17 cellular contexts compared by ENCODE assay signal in the genomic region with DNA sequence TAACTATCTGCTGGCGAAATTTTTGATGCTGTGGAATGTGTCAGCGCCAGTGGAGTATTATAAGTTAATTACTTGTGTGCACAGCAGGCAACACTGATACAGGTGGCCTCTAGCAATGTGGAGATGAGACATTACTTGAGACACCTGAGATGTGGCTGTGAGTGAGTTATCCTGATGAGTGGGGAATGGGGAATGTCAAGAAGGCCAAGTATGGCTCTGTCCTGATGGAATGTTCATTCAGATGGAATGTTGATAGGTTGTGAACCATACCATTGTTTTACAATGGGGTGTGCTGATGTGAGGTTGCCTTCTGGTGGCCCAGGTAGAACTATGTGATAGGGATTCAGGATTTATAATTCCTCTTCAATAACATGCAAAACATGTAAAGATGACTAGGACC.
A peak's percentile ranks its signal among the peaks of the same experiment; 100 is the strongest.
DNase-seq lines count a peak whose midpoint lies in the region; ATAC-seq and TF ChIP-seq lines count a peak whose summit lies in the region.
"Had no signal": no experiment of that assay in that cellular context is flagged by ENCODE, and none has a peak within 500 bp of the region (broad histone marks: within the 10 kb centered on the region; RNA-seq: fewer than 3 reads in every experiment).

No MANE protein-coding gene starts in this region.

- H3K79me2 ChIP-seq in HCT116 (ENCODE audit: insufficient read depth, low read length) = no peaks in the 10 kb centered on the region

- 95% methylated on average over 2 of the region's 2 CpGs for WGBS in mesenchymal stem cell

- H2AK5ac ChIP-seq in mesenchymal stem cell (ENCODE audit: low read length, severe bottlenecking) = no peak overlapping the region

- no peaks in the 10 kb centered on the region for H3K9me2 ChIP-seq in HCT116 (ENCODE audit: insufficient read depth)

- TF ChIP-seq RAD21 in HCT116 (IDR thresholded peaks at IDR 0.05; ENCODE audit: low read depth) = peak; percentile 15; the same call in 1 of the 2 replicates

- H3K9me3 ChIP-seq in HCT116 (ENCODE audit: control insufficient read depth in 1 of 2, insufficient read depth in 1 of 2, low read depth in 1 of 2, low read length in 2 of 2) (no peaks in the 10 kb centered on the region), mesenchymal stem cell (ENCODE audit: control insufficient read depth, low read length) (no peaks in the 10 kb centered on the region)
- H3K9me3 ChIP-seq: stomach had no signal

- H3K18ac ChIP-seq in mesenchymal stem cell (ENCODE audit: low read depth in 1 of 2, low read length in 2 of 2) = no peak overlapping the region

- H3K9ac ChIP-seq in HCT116 (ENCODE audit: low read length) (no peak overlapping the region), mesenchymal stem cell (ENCODE audit: low read length) (no peak overlapping the region)

- CTCF ChIA-PET in HCT116 (lab: Charles Lee) (no interaction called here), RWPE1 (lab: Yijun Ruan, JAX) (no interaction called here)

- no TSS peak for BruUV-seq in HCT116 (replicated peaks; lab: Mats Ljungman, UMichigan)

- H2BK12ac ChIP-seq in mesenchymal stem cell (ENCODE audit: low read length in 2 of 2) = no peak overlapping the region

- no peak overlapping the region for H3K4ac ChIP-seq in mesenchymal stem cell (ENCODE audit: low read depth in 1 of 2, low read length in 2 of 2)

- H3K4me1 ChIP-seq in HCT116 (ENCODE audit: control insufficient read depth in 1 of 2, insufficient read depth in 2 of 2, low read length in 2 of 2) = peaks cover 2 to 32% of the 10 kb centered on the region in 2 experiments
- H3K4me1 ChIP-seq in mesenchymal stem cell (ENCODE audit: control insufficient read depth, insufficient read depth, low read depth, low read length) = peaks cover 3% of the 10 kb centered on the region

- no peak overlapping the region for H2BK15ac ChIP-seq in mesenchymal stem cell (ENCODE audit: low read depth, poor library complexity, severe bottlenecking)

- RAD21 ChIA-PET in HCT116 (lab: Charles Lee; ENCODE audit: low non-redundant PET in 1 of 2, low total read pairs in 2 of 2, uncharacterized antibody in 2 of 2, unreplicated experiment in 2 of 2) = no interaction called here

- H3K4me2 ChIP-seq in HCT116 (ENCODE audit: low read length) (peak overlapping the region; percentile 29), mesenchymal stem cell (ENCODE audit: low read length, poor library complexity, severe bottlenecking) (no peak overlapping the region)

- peak overlapping the region in 1 of 2 experiments; percentile 59 for H3K23ac ChIP-seq in mesenchymal stem cell (ENCODE audit: low read length in 2 of 2)

- peak; percentile 31 for DNase-seq in HCT116 (ENCODE audit: low read depth, low spot score)
- peak; percentile 64 for DNase-seq in RWPE1 (ENCODE audit: low spot score)
- DNase-seq in glomerular visceral epithelial cell (ENCODE audit: extremely low spot score) = peak; percentile 55
- peak; percentile 85 for DNase-seq in renal cortical epithelial cell (ENCODE audit: low read depth)
- no peak for DNase-seq in mesenchymal stem cell
- no peak for DNase-seq in ureter (ENCODE audit: low spot score)
- no peak for DNase-seq in activated CD4-positive, alpha-beta T cell treated with anti-CD3 and anti-CD28 coated beads, Interleukin-2, amount 50 U/mL, for 4 hours
- DNase-seq: activated CD4-positive, alpha-beta T cell treated with anti-CD3 and anti-CD28 coated beads for 48 hours; activated effector memory CD4-positive, alpha-beta T cell treated with Interleukin-2 at 50 U/mL for 16 hours; AML-193; H7; immature natural killer cell; MM.1S; stimulated activated CD4-positive, alpha-beta T cell treated with anti-CD3 and anti-CD28 coated beads, Interleukin-4, amount 100 ng/mL, for 24 hours; stomach had no signal

- TF ChIP-seq CTCF in HCT116 (IDR thresholded peaks at IDR 0.05 in 2 of 3, conservative IDR thresholded peaks at IDR 0.05 in 1 of 3; ENCODE audit: borderline replicate concordance in 1 of 3, insufficient read depth in 1 of 3, low read depth in 2 of 3, low read length in 2 of 3) (no peak), RWPE1 (conservative IDR thresholded peaks at IDR 0.05; ENCODE audit: low read depth) (no peak)

- no peak overlapping the region for H2AFZ ChIP-seq in HCT116 (ENCODE audit: low read depth, low read length, poor library complexity, severe bottlenecking)
- H2AFZ ChIP-seq in mesenchymal stem cell (ENCODE audit: low read depth, low read length) = no peak overlapping the region

- H3K4me3 ChIP-seq in HCT116 (replicated peaks in 1 of 2; ENCODE audit: low read depth in 1 of 2, low read length in 2 of 2) = no peak overlapping the region
- no peak overlapping the region for H3K4me3 ChIP-seq in mesenchymal stem cell (ENCODE audit: insufficient read depth in 1 of 2, low read depth in 1 of 2, low read length in 2 of 2)
- H3K4me3 ChIP-seq: stomach had no signal

- intact Hi-C loops in HCT116 (cut with micrococcal nuclease) = no loop called here

- POLR2A ChIA-PET in HCT116 (lab: Charles Lee) = no interaction called here
- POLR2A ChIA-PET in RWPE1 (lab: Yijun Ruan, JAX; ENCODE audit: low non-redundant PET) = no interaction called here

- H2BK120ac ChIP-seq in mesenchymal stem cell (ENCODE audit: low read depth, low read length) = no peak overlapping the region

- H3K27me3 ChIP-seq in HCT116 (ENCODE audit: insufficient read depth, low read length) (no peaks in the 10 kb centered on the region), mesenchymal stem cell (ENCODE audit: control insufficient read depth in 1 of 2, insufficient read depth in 1 of 2, low read length in 2 of 2) (no peaks in the 10 kb centered on the region)
- H3K27me3 ChIP-seq: stomach had no signal

- H3K14ac ChIP-seq in mesenchymal stem cell (ENCODE audit: low read length in 2 of 2) = no peak overlapping the region

- no peak overlapping the region for H4K8ac ChIP-seq in mesenchymal stem cell (ENCODE audit: low read length)

- H3K36me3 ChIP-seq in HCT116 (ENCODE audit: control insufficient read depth in 1 of 2, insufficient read depth in 2 of 2, low read length in 2 of 2) = no peaks in the 10 kb centered on the region
- H3K36me3 ChIP-seq in mesenchymal stem cell (ENCODE audit: control insufficient read depth in 1 of 2, insufficient read depth in 2 of 2, low read depth in 1 of 2, low read length in 2 of 2) = no peaks in the 10 kb centered on the region
- H3K36me3 ChIP-seq: stomach had no signal

- peaks cover 13% of the 10 kb centered on the region for H3K79me1 ChIP-seq in mesenchymal stem cell (replicated peaks; ENCODE audit: low read length, poor library complexity, severe bottlenecking)

- ATAC-seq in HCT116 = peak; percentile 93
- ATAC-seq in GM18505 (IDR thresholded peaks at IDR 0.05; ENCODE audit: unreplicated experiment) = no peak
- ATAC-seq: Panc1 had no signal

- H4K20me1 ChIP-seq in HCT116 (ENCODE audit: insufficient read depth) = no peaks in the 10 kb centered on the region

- no peak overlapping the region for H2BK5ac ChIP-seq in mesenchymal stem cell (ENCODE audit: low read depth, low read length, poor library complexity, severe bottlenecking)

- TF ChIP-seq POLR2A in HCT116 (IDR thresholded peaks at IDR 0.05; ENCODE audit: borderline replicate concordance, extremely low read depth, insufficient read depth, insufficient read length) = no peak
- no peak for TF ChIP-seq POLR2A in GM18505 (IDR thresholded peaks at IDR 0.05; ENCODE audit: borderline replicate concordance, extremely low read depth, insufficient read depth, insufficient read length)

- H3K27ac ChIP-seq in HCT116 (ENCODE audit: low read depth, low read length) (no peak overlapping the region), RWPE1 (no peak overlapping the region), mesenchymal stem cell (ENCODE audit: low read length, poor library complexity, severe bottlenecking) (no peak overlapping the region)
- H3K27ac ChIP-seq: stomach had no signal

- no peak overlapping the region for H4K91ac ChIP-seq in mesenchymal stem cell (ENCODE audit: low read length)

TF ChIP-seq in HCT116, 20 proteins besides CTCF, POLR2A, EP300 and RAD21:
- TF ChIP-seq, protein P1, sequence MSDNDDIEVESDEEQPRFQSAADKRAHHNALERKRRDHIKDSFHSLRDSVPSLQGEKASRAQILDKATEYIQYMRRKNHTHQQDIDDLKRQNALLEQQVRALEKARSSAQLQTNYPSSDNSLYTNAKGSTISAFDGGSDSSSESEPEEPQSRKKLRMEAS (IDR thresholded peaks at IDR 0.05) = no peak
- 0 out of 2 replicates have a peak, but pooled peaks have one; percentile 36 for TF ChIP-seq SRF (IDR thresholded peaks at IDR 0.05; ENCODE audit: low read depth)

Comparison
In these comparisons a context has a peak if more than half of its experiments do, and no peak if none do; other contexts are left out.
1. DNase-seq: peak in HCT116 (single experiment), RWPE1 (single experiment), glomerular visceral epithelial cell (single experiment) and renal cortical epithelial cell (single experiment); none in mesenchymal stem cell (single experiment), ureter (single experiment) and activated CD4-positive, alpha-beta T cell treated with anti-CD3 and anti-CD28 coated beads, Interleukin-2, amount 50 U/mL, for 4 hours (0 of 2).